9 cellular contexts compared by ENCODE assay signal in the genomic region with DNA sequence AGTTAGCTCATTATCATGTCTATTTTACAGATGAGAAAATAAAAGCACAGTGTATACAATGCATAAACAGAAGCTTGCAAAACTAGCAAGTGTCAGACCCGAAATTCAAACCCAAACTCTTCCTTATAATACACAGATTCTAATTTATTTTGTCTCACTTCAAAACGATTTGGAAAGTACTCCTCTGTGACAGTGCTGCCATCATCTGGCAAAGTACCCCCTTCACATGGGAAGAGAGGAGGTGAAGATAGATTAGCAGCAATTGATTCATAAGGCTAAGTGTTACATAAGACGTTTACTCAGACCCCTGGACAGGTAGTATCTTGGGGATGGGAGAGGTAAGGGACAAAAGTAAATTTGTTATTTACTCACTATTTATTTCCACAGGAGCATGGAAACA.
DNase-seq lines count a peak whose midpoint lies in the region; ATAC-seq and TF ChIP-seq lines count a peak whose summit lies in the region.
"Had no signal": no experiment of that assay in that cellular context is flagged by ENCODE, and none has a peak within 500 bp of the region (broad histone marks: within the 10 kb centered on the region; RNA-seq: fewer than 3 reads in every experiment).

No MANE protein-coding gene starts in this region.

- DNase-seq in NCI-H1105 treated with DMSO at 0.1 percent for 48 hours (lab: John Stamatoyannopoulos, UW) (peak; percentile 9), NCI-H1105 (lab: John Stamatoyannopoulos, UW) (no peak), LNCaP clone FGC (ENCODE audit: low read depth) (peak; percentile 2), body of pancreas (peak in 3 of 4 donors; percentile 7 to 22 (median 10)), mucosa of gallbladder (ENCODE audit: low spot score) (peak; percentile 10)
- no peak for DNase-seq in activated CD8-positive, alpha-beta memory T cell treated with anti-CD3 and anti-CD28 coated beads, Interleukin-2, amount 50 U/mL, for 4 hours
- DNase-seq: T1000 had no signal

- TF ChIP-seq CTCF in LNCaP clone FGC (IDR thresholded peaks at IDR 0.05; ENCODE audit: control insufficient read depth, extremely low read depth, insufficient read depth), result peak; percentile 39
- TF ChIP-seq CTCF in body of pancreas (IDR thresholded peaks at IDR 0.05), result peak in 5 of 7 experiments; percentile 16 to 42 (median 33)

- H3K4me1 ChIP-seq in body of pancreas, result no peaks in the 10 kb centered on the region

- H3K27ac ChIP-seq in body of pancreas, result no peak overlapping the region

- H3K36me3 ChIP-seq in body of pancreas (replicated peaks in 1 of 2; ENCODE audit: insufficient read depth in 1 of 2, low read depth in 2 of 2), result no peaks in the 10 kb centered on the region

- H3K9me3 ChIP-seq in body of pancreas, result no peaks in the 10 kb centered on the region

- intact Hi-C loops in body of pancreas (cut with DNase I), result no loop called here

- H3K4me3 ChIP-seq in LNCaP clone FGC (ENCODE audit: low read depth, low read length) (no peak overlapping the region), body of pancreas (no peak overlapping the region)

- H3K27me3 ChIP-seq in body of pancreas, result no peaks in the 10 kb centered on the region

- no peak for ATAC-seq in body of pancreas
- no peak for ATAC-seq in GM21390 (IDR thresholded peaks at IDR 0.05; ENCODE audit: unreplicated experiment)
- no peak for ATAC-seq in HG03520 (IDR thresholded peaks at IDR 0.05; ENCODE audit: unreplicated experiment)

- no peak for TF ChIP-seq POLR2A in body of pancreas (IDR thresholded peaks at IDR 0.05)

- 7 to 12% methylated on average over 3 of the region's 3 CpGs for WGBS in body of pancreas, 2 donors

Comparison
In these comparisons a context has a peak if more than half of its experiments do, and no peak if none do; other contexts are left out.
1. DNase-seq: peak in NCI-H1105 treated with DMSO at 0.1 percent for 48 hours (single experiment), LNCaP clone FGC (single experiment), body of pancreas (3 of 4) and mucosa of gallbladder (single experiment); none in NCI-H1105 (single experiment) and activated CD8-positive, alpha-beta memory T cell treated with anti-CD3 and anti-CD28 coated beads, Interleukin-2, amount 50 U/mL, for 4 hours (single experiment).